In the genomic region with DNA sequence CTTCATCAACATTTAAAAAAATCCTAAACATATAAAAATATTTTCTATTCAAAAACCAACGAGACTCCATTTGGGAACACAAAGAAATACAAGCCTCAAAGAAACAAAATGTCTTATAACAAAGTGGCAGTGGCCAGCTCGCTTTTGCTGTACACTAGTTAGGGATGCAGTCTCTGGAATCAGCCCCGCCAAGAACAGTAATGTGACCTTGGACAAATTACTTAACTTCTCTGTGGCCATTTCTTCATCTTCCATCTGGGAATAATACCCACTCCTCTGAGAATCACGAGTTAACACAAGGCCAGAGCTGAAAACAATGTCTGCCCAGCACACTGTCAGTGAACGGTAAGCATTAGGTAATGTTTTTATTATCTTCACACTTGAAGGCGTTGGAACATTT, we compare ENCODE assay signal across 1 cellular context.
TF ChIP-seq lines count a peak whose summit lies in the region.

No MANE protein-coding gene starts in this region.

TF ChIP-seq in HEK293, 187 proteins besides CTCF, POLR2A, EP300 and RAD21 (continued from another document):
- TF ChIP-seq PRDM10 (tag by site-specific recombination; IDR thresholded peaks at IDR 0.05) (no peak), ZNF335 (tag by site-specific recombination; conservative IDR thresholded peaks at IDR 0.05) (no peak), ZNF174 (tag by site-specific recombination; IDR thresholded peaks at IDR 0.05) (no peak), ZNF169 (tag by site-specific recombination; IDR thresholded peaks at IDR 0.05) (no peak), ZNF792 (tag by site-specific recombination; IDR thresholded peaks at IDR 0.05) (no peak)
